26 cellular contexts compared by ENCODE assay signal in the genomic region with DNA sequence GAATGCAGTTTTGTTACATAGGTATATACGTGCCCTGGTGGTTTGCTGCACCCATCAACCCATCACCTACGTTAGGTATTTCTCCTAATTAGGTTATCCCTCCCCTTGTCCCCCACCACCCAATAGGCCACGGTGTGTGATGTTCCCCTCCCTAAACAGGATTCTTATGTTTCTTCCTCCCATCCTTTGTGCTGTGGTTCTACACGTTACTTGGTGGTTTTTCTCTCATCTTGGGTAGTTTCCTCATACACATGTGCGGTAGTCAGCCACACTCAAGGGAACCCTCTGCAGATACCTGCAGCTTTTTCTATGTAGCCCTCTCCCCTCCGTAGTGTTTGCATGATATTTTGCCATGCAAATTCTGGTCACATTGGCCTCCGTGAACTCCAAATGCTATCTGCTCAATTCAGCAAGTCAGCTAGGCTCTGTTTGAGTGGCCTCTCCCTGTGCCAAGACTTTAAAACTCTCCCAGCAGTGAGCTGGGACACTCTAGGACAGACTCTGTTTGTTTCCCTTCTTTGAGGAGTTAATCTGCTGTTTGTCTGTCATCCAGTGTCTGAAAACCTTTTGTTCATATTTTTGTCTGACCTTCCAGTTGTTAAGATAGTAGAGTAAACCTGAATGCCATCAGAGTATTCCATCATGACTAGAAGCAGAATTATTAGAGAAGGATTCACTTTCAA. TPM values are rescaled to one million over a fixed set of nuclear protein-coding genes. Genes with fewer than 3 reads are reported as not detected.
DNase-seq lines count a peak whose midpoint lies in the region; ATAC-seq, FAIRE-seq and TF ChIP-seq lines count a peak whose summit lies in the region.
"Had no signal": no experiment of that assay in that cellular context is flagged by ENCODE, and none has a peak within 500 bp of the region (broad histone marks: within the 10 kb centered on the region; RNA-seq: fewer than 3 reads in every experiment).

No MANE protein-coding gene starts in this region.

- H3K79me1 ChIP-seq in H9 (ENCODE audit: insufficient read depth, low read depth, low read length, poor library complexity, severe bottlenecking), result no peaks in the 10 kb centered on the region

- no peaks in the 10 kb centered on the region for H3K23me2 ChIP-seq in H9 (ENCODE audit: insufficient read length, low read depth, low read length, poor library complexity, severe bottlenecking)

- intact Hi-C loops in CD8-positive, alpha-beta T cell (cut with DNase I, micrococcal nuclease), result loop anchor here (5.0 to 10.0 kb wide), 2 partner anchors 224 to 227 kb away; no protein-coding TSS in a partner anchor
- intact Hi-C loops in body of pancreas (cut with DNase I), result no loop called here

- H3K18ac ChIP-seq in H9 (ENCODE audit: insufficient read length, low read depth, low read length), result no peak overlapping the region

- peak overlapping the region; percentile 24 for H3K27ac Mint-ChIP-seq in CD8-positive, alpha-beta T cell
- peak overlapping the region in 2 of 3 experiments; percentile 30 to 73; a peak in 3 of 7 replicates for H3K27ac Mint-ChIP-seq in H9

- H3K79me2 ChIP-seq in H9 (ENCODE audit: insufficient read depth, low read length), result no peaks in the 10 kb centered on the region; the same call in 1 of the 2 replicates

- no peaks in the 10 kb centered on the region for H3K27me3 Mint-ChIP-seq in CD8-positive, alpha-beta T cell (ENCODE audit: low read depth)
- H3K27me3 Mint-ChIP-seq in H9 (ENCODE audit: low read depth), result no peaks in the 10 kb centered on the region

- no peak overlapping the region for H2AK5ac ChIP-seq in H9 (ENCODE audit: insufficient read length, low read length)

- no peaks in the 10 kb centered on the region for H3K9me3 Mint-ChIP-seq in CD8-positive, alpha-beta T cell
- no peaks in the 10 kb centered on the region for H3K9me3 Mint-ChIP-seq in H9

- no peak for TF ChIP-seq POLR2A in body of pancreas (IDR thresholded peaks at IDR 0.05)

- no peaks in the 10 kb centered on the region for H3K9me3 ChIP-seq in CD8-positive, alpha-beta T cell (ENCODE audit: low read length)
- no peaks in the 10 kb centered on the region for H3K9me3 ChIP-seq in H9 (ENCODE audit: control insufficient read depth, low read depth, low read length)
- no peaks in the 10 kb centered on the region for H3K9me3 ChIP-seq in body of pancreas
- H3K9me3 ChIP-seq in liver (ENCODE audit: control insufficient read depth in 4 of 4, low read length in 3 of 4), result no peaks in the 10 kb centered on the region
- no peaks in the 10 kb centered on the region for H3K9me3 ChIP-seq in small intestine (ENCODE audit: control insufficient read depth, low read depth)
- H3K9me3 ChIP-seq: Peyer's patch, tibial nerve had no signal

- no CpG with 5 or more reads among the region's 7 CpGs for WGBS in H9 (ENCODE audit: extremely low coverage, insufficient read length, low lambda C conversion rate)
- WGBS in body of pancreas, 2 donors, result 50 to 61% methylated on average over 7 of the region's 7 CpGs
- WGBS in liver, result 68% methylated on average over 7 of the region's 7 CpGs
- WGBS in small intestine, 3 donors, result 83 to 88% (median 83%) methylated on average over 7 of the region's 7 CpGs

- H2AFZ ChIP-seq in H9 (ENCODE audit: low read length), result no peak overlapping the region

- FAIRE-seq in small intestine (lab: Jason Lieb, UNC), result no peak
- FAIRE-seq: colon, G401.6, GM18507, H1 had no signal

- H2BK12ac ChIP-seq in H9 (ENCODE audit: insufficient read length, low read depth, low read length), result no peak overlapping the region

- H3K27ac ChIP-seq in CD8-positive, alpha-beta T cell (ENCODE audit: low read depth, low read length), result no peak overlapping the region
- no peak overlapping the region for H3K27ac ChIP-seq in H9 (ENCODE audit: insufficient read length, low read depth, low read length)
- H3K27ac ChIP-seq in body of pancreas, result peak overlapping the region in 3 of 4 donors; percentile 65 to 81 (median 70)
- H3K27ac ChIP-seq in liver (ENCODE audit: low read depth in 1 of 2, low read length in 2 of 2), result peak overlapping the region in 1 of 2 donors; percentile 10
- no peak overlapping the region for H3K27ac ChIP-seq in small intestine (ENCODE audit: low read depth in 1 of 2, low read length in 1 of 2)
- H3K27ac ChIP-seq: Peyer's patch, SK-N-MC, tibial nerve, WERI-Rb-1 had no signal

- no peak overlapping the region for H3K4me3 Mint-ChIP-seq in CD8-positive, alpha-beta T cell
- no peak overlapping the region for H3K4me3 Mint-ChIP-seq in H9

- H3T11ph ChIP-seq in H9 (ENCODE audit: low read length), result no peak overlapping the region

- no peak for DNase-seq in CD8-positive, alpha-beta T cell
- DNase-seq in H9, result no peak
- DNase-seq in body of pancreas, result no peak
- no peak for DNase-seq in LoVo (ENCODE audit: low spot score)
- DNase-seq in EL, result no peak
- DNase-seq in small intestine, result no peak
- no peak for DNase-seq in GM20000 (ENCODE audit: low spot score)
- DNase-seq: activated CD4-positive, alpha-beta T cell treated with anti-CD3 and anti-CD28 coated beads, Interleukin-2, amount 50 U/mL, for 4 hours; activated naive CD4-positive, alpha-beta T cell treated with Interleukin-2 at 50 U/mL for 16 hours; activated T-cell treated with anti-CD3 and anti-CD28 coated beads for 4 hours; DMS 273 treated with DMSO at 0.1 percent for 48 hours; left colon; NCI-H1105; NCI-H2081; NCI-H446; Peyer's patch; stimulated activated naive CD8-positive, alpha-beta T cell treated with anti-CD3 and anti-CD28 coated beads, Interleukin-15, Interleukin-2, amounts not matched to agents 100 U/mL and 50 U/mL, for 24 hours; WERI-Rb-1 had no signal

- no peak overlapping the region for H2BK15ac ChIP-seq in H9 (ENCODE audit: low read depth, low read length)

- H3K9ac ChIP-seq in H9 (ENCODE audit: extremely low read depth, insufficient read length, low read length) (no peak overlapping the region), liver (ENCODE audit: low read depth in 1 of 2, low read length in 2 of 2) (no peak overlapping the region)

- H4K20me1 ChIP-seq in H9 (ENCODE audit: control insufficient read depth, insufficient read depth, insufficient read length), result no peaks in the 10 kb centered on the region

- H2BK5ac ChIP-seq in H9 (ENCODE audit: insufficient read length, low read length), result no peak overlapping the region

- H3K4me2 ChIP-seq in H9 (ENCODE audit: insufficient read depth, insufficient read length, low read length), result no peak overlapping the region
- H3K4me2 ChIP-seq: smooth muscle cell had no signal

- no peak overlapping the region for H4K5ac ChIP-seq in H9 (ENCODE audit: insufficient read length, low read depth, low read length)

- no peak overlapping the region for H2BK120ac ChIP-seq in H9 (ENCODE audit: low read depth, low read length, poor library complexity, severe bottlenecking)

- no peak overlapping the region for H3K14ac ChIP-seq in H9 (ENCODE audit: insufficient read depth, low read length)

- peaks cover 20% of the 10 kb centered on the region for H3K36me3 ChIP-seq in CD8-positive, alpha-beta T cell (ENCODE audit: insufficient read depth, low read length)
- H3K36me3 ChIP-seq in body of pancreas (replicated peaks in 1 of 2; ENCODE audit: insufficient read depth in 1 of 2, low read depth in 2 of 2) (peaks cover 0 to 1% of the 10 kb centered on the region in 2 donors), liver (ENCODE audit: control insufficient read depth in 4 of 4, insufficient read depth in 3 of 4, low read depth in 1 of 4, low read length in 3 of 4) (peaks cover 2 to 15% (median 3%) of the 10 kb centered on the region in 4 donors), small intestine (ENCODE audit: control insufficient read depth in 2 of 2, insufficient read depth in 2 of 2, low read length in 2 of 2) (peaks cover 3 to 6% of the 10 kb centered on the region in 2 donors)

- no peak for ATAC-seq in CD8-positive, alpha-beta T cell
- ATAC-seq in body of pancreas, result no peak
- ATAC-seq: left colon; stimulated activated naive CD8-positive, alpha-beta T cell treated with anti-CD3 and anti-CD28 coated beads, Interleukin-15, Interleukin-2, amounts not matched to agents 100 U/mL and 50 U/mL, for 24 hours had no signal

- no peaks in the 10 kb centered on the region for H3K27me3 ChIP-seq in CD8-positive, alpha-beta T cell (ENCODE audit: insufficient read depth, low read length)
- H3K27me3 ChIP-seq in H9 (ENCODE audit: insufficient read depth, low read length) (no peaks in the 10 kb centered on the region), body of pancreas (no peaks in the 10 kb centered on the region), liver (ENCODE audit: control insufficient read depth in 4 of 4, insufficient read depth in 4 of 4, low read length in 3 of 4) (no peaks in the 10 kb centered on the region), small intestine (ENCODE audit: control insufficient read depth in 2 of 2, insufficient read depth in 2 of 2, low read length in 2 of 2) (no peaks in the 10 kb centered on the region)
- H3K27me3 ChIP-seq: Peyer's patch, tibial nerve had no signal

- peak in 1 of 2 donors; percentile 21 for TF ChIP-seq RAD21 in liver (IDR thresholded peaks at IDR 0.05)

- no peak overlapping the region for H3K4me3 ChIP-seq in CD8-positive, alpha-beta T cell (ENCODE audit: low read depth, low read length)
- H3K4me3 ChIP-seq in body of pancreas (no peak overlapping the region), liver (ENCODE audit: low read depth in 1 of 3, low read length in 3 of 3) (no peak overlapping the region), small intestine (ENCODE audit: low read depth in 1 of 2, low read length in 2 of 2) (no peak overlapping the region)
- H3K4me3 ChIP-seq: Peyer's patch, SK-N-MC, smooth muscle cell, tibial nerve had no signal

- H3K4ac ChIP-seq in H9 (ENCODE audit: low read depth, low read length), result no peak overlapping the region

- POLR2A ChIA-PET in CD8-positive, alpha-beta T cell (lab: Charles Lee), result interaction anchor here (1.0 kb wide), 1 partner anchor 139 kb away, joined by 4 read pairs; the partner anchor contains the start of gene TMEM248

- H4K8ac ChIP-seq in H9 (replicated peaks; ENCODE audit: insufficient read length, low read depth, low read length), result no peak overlapping the region

- peaks cover 14% of the 10 kb centered on the region for H3K4me1 Mint-ChIP-seq in CD8-positive, alpha-beta T cell (ENCODE audit: low read depth)
- H3K4me1 Mint-ChIP-seq in H9, result peaks cover 4 to 5% of the 10 kb centered on the region in 2 experiments

- no peaks in the 10 kb centered on the region for H3K4me1 ChIP-seq in CD8-positive, alpha-beta T cell (ENCODE audit: insufficient read depth, low read length)
- H3K4me1 ChIP-seq in H9 (ENCODE audit: insufficient read depth, low read length), result no peaks in the 10 kb centered on the region
- H3K4me1 ChIP-seq in body of pancreas, result peaks cover 63% of the 10 kb centered on the region
- H3K4me1 ChIP-seq in liver (ENCODE audit: control insufficient read depth in 4 of 4, insufficient read depth in 4 of 4, low read length in 3 of 4), result peaks cover 8 to 30% (median 20%) of the 10 kb centered on the region in 4 donors
- H3K4me1 ChIP-seq in small intestine (ENCODE audit: control insufficient read depth in 2 of 2, insufficient read depth in 1 of 2, low read depth in 1 of 2, low read length in 1 of 2), result no peaks in the 10 kb centered on the region
- H3K4me1 ChIP-seq: Peyer's patch had no signal

- H3K56ac ChIP-seq in H9 (ENCODE audit: insufficient read length, low read depth, low read length), result no peak overlapping the region

- H3K36me3 Mint-ChIP-seq in CD8-positive, alpha-beta T cell, result peaks cover 79% of the 10 kb centered on the region
- H3K36me3 Mint-ChIP-seq in H9 (ENCODE audit: insufficient read depth in 1 of 3, low read depth in 3 of 3), result peaks cover 19 to 57% (median 45%) of the 10 kb centered on the region in 3 experiments; a peak in 6 of 7 replicates

- no peak for TF ChIP-seq CTCF in CD8-positive, alpha-beta T cell (IDR thresholded peaks at IDR 0.05)
- no peak for TF ChIP-seq CTCF in H9 (conservative IDR thresholded peaks at IDR 0.05)
- no peak for TF ChIP-seq CTCF in body of pancreas (IDR thresholded peaks at IDR 0.05)
- TF ChIP-seq CTCF in liver (IDR thresholded peaks at IDR 0.05; ENCODE audit: low read depth, low read length, missing input control), result no peak
- no peak for TF ChIP-seq CTCF in GM20000 (IDR thresholded peaks at IDR 0.05; ENCODE audit: extremely low read depth, missing control alignments)

- CTCF ChIA-PET in CD8-positive, alpha-beta T cell (lab: Charles Lee), result no interaction called here

- H2BK20ac ChIP-seq in H9 (ENCODE audit: low read depth, low read length, poor library complexity, severe bottlenecking), result no peak overlapping the region

- no peak overlapping the region for H4K91ac ChIP-seq in H9 (ENCODE audit: insufficient read length, low read depth, low read length)

- H3K23ac ChIP-seq in H9 (ENCODE audit: insufficient read length, low read depth, low read length), result no peak overlapping the region

RNA-seq across cellular contexts. Expression of gene RABGEF1, which starts 41.0 kb away (rescaled TPM):
- 10 to 100 TPM; 34.5 to 38.5 TPM for total RNA-seq in CD8-positive, alpha-beta T cell
- total RNA-seq in H9 (2021) (17.3 and 18.0 TPM in 2 replicates), body of pancreas (10 to 100 TPM; 21.8 to 28.3 TPM), liver (10 to 100 TPM in 1 of 2 donors, 1 to 10 TPM in 1; 7.9 to 14.0 TPM)
- polyA plus RNA-seq in liver (1 to 10 TPM; 5.2 to 7.4 TPM), small intestine (10 to 100 TPM in 2 of 3 donors, 1 to 10 TPM in 1; 9.7 to 12.7 (median 11.0) TPM)

Comparison
In these comparisons a context has a peak if more than half of its experiments do, and no peak if none do; other contexts are left out.
1. H3K27ac ChIP-seq: peak in body of pancreas (3 of 4); none in CD8-positive, alpha-beta T cell (single experiment), H9 (single experiment) and small intestine (0 of 2).